Comparison of ENCODE assay signal across 36 cellular contexts in the genomic region with DNA sequence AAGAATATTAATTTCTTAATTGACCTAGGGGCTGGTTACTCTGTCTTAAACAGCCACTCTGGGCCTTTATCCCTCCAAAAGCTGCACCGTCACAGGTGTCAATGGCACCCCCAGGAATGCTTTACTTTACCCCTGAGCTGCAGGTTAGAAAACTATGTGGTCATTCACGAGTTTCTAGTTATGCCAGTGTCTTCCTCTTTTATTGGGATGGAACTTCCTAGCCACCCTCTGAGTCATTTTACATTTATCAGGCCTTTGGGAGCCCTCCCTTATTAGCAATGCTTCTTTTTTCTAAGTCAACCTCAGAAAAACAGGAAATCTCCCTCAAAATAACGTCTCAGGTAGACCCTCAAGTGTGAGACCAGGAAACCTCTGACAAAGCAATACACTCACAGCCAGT. TPM values are rescaled to one million over a fixed set of nuclear protein-coding genes. Genes with fewer than 3 reads are reported as not detected.
"Had no signal": no experiment of that assay in that cellular context is flagged by ENCODE, and none has a peak within 500 bp of the region (broad histone marks: within the 10 kb centered on the region; RNA-seq: fewer than 3 reads in every experiment).

No MANE protein-coding gene starts in this region.

- H3K27ac ChIP-seq: KMS-11 had no signal

- H3K27me3 ChIP-seq: MG63 had no signal

- H3K4me3 ChIP-seq: MG63 had no signal

- H3K4me2 ChIP-seq: KMS-11 had no signal

- DNase-seq: Karpas-422, Kasumi-1, MG63, MM.1S, MV-4-11, NCI-H1048, NCI-H1092, NCI-H1092 treated with DMSO at 0.1 percent for 48 hours, NCI-H1105, NCI-H1105 treated with DMSO at 0.1 percent for 48 hours, NCI-H1417, NCI-H1417 treated with DMSO at 0.1 percent for 48 hours, NCI-H1436, NCI-H1436 treated with DMSO at 0.1 percent for 48 hours, NCI-H146, NCI-H1694, NCI-H1694 treated with DMSO at 0.1 percent for 48 hours, NCI-H187, NCI-H187 treated with DMSO at 0.1 percent for 48 hours, NCI-H1930, NCI-H2029, NCI-H2029 treated with DMSO at 0.1 percent for 48 hours, NCI-H2081, NCI-H2081 treated with DMSO at 0.1 percent for 48 hours, NCI-H2107, NCI-H2171, NCI-H2171 treated with DMSO at 0.1 percent for 48 hours, NCI-H2227 treated with DMSO at 0.1 percent for 48 hours, NCI-H226, NCI-H345, NCI-H446, NCI-H446 treated with DMSO at 0.1 percent for 48 hours, NCI-H510A had no signal

- H3K36me3 ChIP-seq: MG63 had no signal

- H3K9me3 ChIP-seq: MG63 had no signal

- H3K9ac ChIP-seq: KMS-11 had no signal

RNA-seq across cellular contexts. Expression of a gene that starts 59.4 kb away (rescaled TPM):
- total RNA-seq: M059J, MCF 10A had no signal
